ENCODE assay signal across 17 cellular contexts in the genomic region with DNA sequence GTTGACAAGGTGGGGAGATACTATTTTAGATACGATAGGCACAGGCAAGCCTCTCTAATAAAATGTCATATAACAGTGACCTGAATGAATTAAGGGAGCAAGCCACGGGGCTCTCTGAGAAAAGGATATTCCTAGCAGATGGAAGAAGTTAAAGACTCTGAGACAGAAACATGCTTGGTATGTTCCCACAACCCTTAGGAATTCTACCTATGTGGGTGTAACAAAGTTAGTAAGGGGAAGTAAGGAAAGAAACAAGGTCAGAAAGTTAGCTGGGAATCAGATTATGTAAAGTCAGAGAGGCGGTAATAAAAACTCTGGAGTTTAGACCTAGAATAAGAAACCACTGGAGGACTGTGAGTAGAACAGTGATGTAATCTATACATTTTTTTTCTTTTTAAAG. TPM values are rescaled to one million over a fixed set of nuclear protein-coding genes. Genes with fewer than 3 reads are reported as not detected.
DNase-seq lines count a peak whose midpoint lies in the region; ATAC-seq and TF ChIP-seq lines count a peak whose summit lies in the region.
"Had no signal": no experiment of that assay in that cellular context is flagged by ENCODE, and none has a peak within 500 bp of the region (broad histone marks: within the 10 kb centered on the region; RNA-seq: fewer than 3 reads in every experiment).

No MANE protein-coding gene starts in this region.

- peak overlapping the region; percentile 34 for H3K27ac ChIP-seq in mesodermal cell (ENCODE audit: low read depth, low read length, severe bottlenecking)
- no peak overlapping the region for H3K27ac ChIP-seq in upper lobe of right lung
- H3K27ac ChIP-seq: colonic mucosa, transverse colon, VCaP had no signal

- peaks cover 6% of the 10 kb centered on the region for H3K9me3 Mint-ChIP-seq in activated CD8-positive, alpha-beta T cell treated with anti-CD3 and anti-CD28 coated beads, Interleukin-2, amount 10 ng/mL, durations not matched to agents 7 days and 5 days (ENCODE audit: insufficient read depth)

- H3K36me3 ChIP-seq in mesodermal cell (ENCODE audit: control insufficient read depth, insufficient read depth, low read length) (peaks cover 12% of the 10 kb centered on the region), upper lobe of right lung (peaks cover 8% of the 10 kb centered on the region)
- H3K36me3 ChIP-seq: BE2C, colonic mucosa had no signal

- H3K27ac Mint-ChIP-seq in activated CD8-positive, alpha-beta T cell treated with anti-CD3 and anti-CD28 coated beads, Interleukin-2, amount 10 ng/mL, durations not matched to agents 7 days and 5 days = no peak overlapping the region

- H3K4me1 Mint-ChIP-seq in activated CD8-positive, alpha-beta T cell treated with anti-CD3 and anti-CD28 coated beads, Interleukin-2, amount 10 ng/mL, durations not matched to agents 7 days and 5 days (ENCODE audit: low read depth) = no peaks in the 10 kb centered on the region

- no peaks in the 10 kb centered on the region for H3K27me3 ChIP-seq in upper lobe of right lung
- H3K27me3 ChIP-seq: BE2C, colonic mucosa, transverse colon had no signal

- no peaks in the 10 kb centered on the region for H3K27me3 Mint-ChIP-seq in activated CD8-positive, alpha-beta T cell treated with anti-CD3 and anti-CD28 coated beads, Interleukin-2, amount 10 ng/mL, durations not matched to agents 7 days and 5 days (ENCODE audit: low read depth)

- TF ChIP-seq CTCF in epithelial cell of esophagus (IDR thresholded peaks at IDR 0.05; ENCODE audit: insufficient read depth, low read depth, low read length, missing control alignments) (no peak), upper lobe of right lung (IDR thresholded peaks at IDR 0.05) (no peak)

- in situ Hi-C loops in Caki2 (cut with HindIII; ENCODE audit: low pct_unique_long_range_greater_than_20kb, low sequenced_read_pairs) = no loop called here

- H3K36me3 Mint-ChIP-seq in activated CD8-positive, alpha-beta T cell treated with anti-CD3 and anti-CD28 coated beads, Interleukin-2, amount 10 ng/mL, durations not matched to agents 7 days and 5 days (ENCODE audit: low read depth) = peaks cover 37% of the 10 kb centered on the region

- CTCF ChIA-PET in activated CD8-positive, alpha-beta T cell treated with anti-CD3 and anti-CD28 coated beads, Interleukin-2, amount 10 ng/mL, durations not matched to agents 7 days and 5 days (lab: Charles Lee) = no interaction called here

- H3K4me1 ChIP-seq in mesodermal cell (ENCODE audit: control insufficient read depth, insufficient read depth, low read length, poor library complexity, severe bottlenecking) = peaks cover 5% of the 10 kb centered on the region
- no peaks in the 10 kb centered on the region for H3K4me1 ChIP-seq in upper lobe of right lung
- H3K4me1 ChIP-seq: BE2C, colonic mucosa, transverse colon had no signal

- ATAC-seq in activated CD8-positive, alpha-beta T cell treated with anti-CD3 and anti-CD28 coated beads, Interleukin-2, amount 10 ng/mL, durations not matched to agents 7 days and 5 days = no peak
- no peak for ATAC-seq in upper lobe of right lung
- ATAC-seq: esophagus mucosa, GM12878 had no signal

- no peak overlapping the region for H3K4me3 ChIP-seq in epithelial cell of esophagus (ENCODE audit: low read length)
- no peak overlapping the region for H3K4me3 ChIP-seq in mesodermal cell (ENCODE audit: extremely low read depth, insufficient read depth, low read length, poor library complexity, severe bottlenecking)
- no peak overlapping the region for H3K4me3 ChIP-seq in upper lobe of right lung
- H3K4me3 ChIP-seq: colonic mucosa, GM12878, transverse colon had no signal

- POLR2A ChIA-PET in activated CD8-positive, alpha-beta T cell treated with anti-CD3 and anti-CD28 coated beads, Interleukin-2, amount 10 ng/mL, durations not matched to agents 7 days and 5 days (lab: Charles Lee) = no interaction called here

- DNase-seq in Caki2 (ENCODE audit: low read depth) (peak; percentile 25), M059J (ENCODE audit: low read depth) (peak; percentile 69), epithelial cell of esophagus (ENCODE audit: low read depth) (peak; percentile 20), upper lobe of right lung (no peak), NCI-H1105 treated with DMSO at 0.1 percent for 48 hours (lab: John Stamatoyannopoulos, UW) (no peak)
- no peak for DNase-seq in activated CD8-positive, alpha-beta T cell treated with anti-CD3 and anti-CD28 coated beads, Interleukin-2, amount 10 ng/mL, durations not matched to agents 7 days and 5 days
- no peak for DNase-seq in activated naive CD4-positive, alpha-beta T cell (lab: John Stamatoyannopoulos, UW)
- DNase-seq: activated naive CD4-positive, alpha-beta T cell treated with anti-CD3 and anti-CD28 coated beads, Interleukin-2, amount 50 U/mL, for 16 hours; BE2C; colonic mucosa; stimulated activated CD4-positive, alpha-beta T cell treated with anti-CD3 and anti-CD28 coated beads, Interleukin-1b, Interleukin-23, amount 100 ng/mL, for 48 hours; stimulated activated CD8-positive, alpha-beta memory T cell treated with anti-CD3 and anti-CD28 coated beads, Interleukin-4, amount 100 ng/mL, for 48 hours; transverse colon had no signal

- intact Hi-C loops in upper lobe of right lung (cut with DNase I) = no loop called here

- peaks cover 3% of the 10 kb centered on the region for H3K9me3 ChIP-seq in mesodermal cell (ENCODE audit: control insufficient read depth, low read length)
- no peaks in the 10 kb centered on the region for H3K9me3 ChIP-seq in upper lobe of right lung
- H3K9me3 ChIP-seq: BE2C, colonic mucosa, transverse colon had no signal

- no peak overlapping the region for H3K4me3 Mint-ChIP-seq in activated CD8-positive, alpha-beta T cell treated with anti-CD3 and anti-CD28 coated beads, Interleukin-2, amount 10 ng/mL, durations not matched to agents 7 days and 5 days

- 87 to 100% methylated on average over 1 to 3 of the region's 3 CpGs for WGBS in mesodermal cell (ENCODE audit: insufficient coverage in 2 of 2), 2 experiments

RNA-seq across cellular contexts. Expression of gene GDPD4, which starts 59.7 kb away (rescaled TPM):
- not detected in 2 replicates for total RNA-seq in Caki2 (2014; rRNA removed; shearing (Covaris generic); ENCODE audit: low replicate concordance)
- total RNA-seq in M059J (2014; rRNA removed; shearing (Covaris generic)) = not detected in 2 replicates
- polyA plus RNA-seq in mesodermal cell (2013, experiment 1 of 2) = not detected
- not detected for polyA plus RNA-seq in mesodermal cell (2013, experiment 2 of 2)
- not detected for total RNA-seq in activated CD8-positive, alpha-beta T cell treated with anti-CD3 and anti-CD28 coated beads, Interleukin-2, amount 10 ng/mL, durations not matched to agents 7 days and 5 days
- total RNA-seq in upper lobe of right lung = not detected
- total RNA-seq: colonic mucosa, esophagus mucosa, transverse colon had no signal
- polyA plus RNA-seq: GM12878 had no signal

Comparison
In these comparisons a context has a peak if more than half of its experiments do, and no peak if none do; other contexts are left out.
1. DNase-seq: peak in Caki2 (single experiment), M059J (single experiment) and epithelial cell of esophagus (single experiment); none in activated CD8-positive, alpha-beta T cell treated with anti-CD3 and anti-CD28 coated beads, Interleukin-2, amount 10 ng/mL, durations not matched to agents 7 days and 5 days (single experiment), activated naive CD4-positive, alpha-beta T cell (0 of 4), upper lobe of right lung (single experiment) and NCI-H1105 treated with DMSO at 0.1 percent for 48 hours (single experiment).